ENCODE assay signal across 23 cellular contexts in genomic region chr21:42662430-42663199, GRCh38.
"Had no signal": no experiment of that assay in that cellular context is flagged by ENCODE, and none has a peak within 500 bp of the region (broad histone marks: within the 10 kb centered on the region; RNA-seq: fewer than 3 reads in every experiment).

No MANE protein-coding gene starts in this region.

- H3K4me1 ChIP-seq: testis had no signal

- ATAC-seq: activated CD8-positive, alpha-beta T cell treated with anti-CD3 and anti-CD28 coated beads for 36 hours had no signal

- H3K4me3 ChIP-seq: esophagus muscularis mucosa, left ventricle myocardium inferior, spleen, testis, upper lobe of left lung had no signal

- FAIRE-seq: colon, frontal cortex had no signal

- H3K27ac ChIP-seq: brain microvascular endothelial cell, esophagus muscularis mucosa, left ventricle myocardium inferior, testis, upper lobe of left lung had no signal

- H3K9me3 ChIP-seq: esophagus muscularis mucosa, left ventricle myocardium inferior, spleen, testis, upper lobe of left lung had no signal

- DNase-seq: activated CD4-positive, alpha-beta T cell treated with anti-CD3 and anti-CD28 coated beads, Interleukin-2, amount 10 ng/mL, durations not matched to agents 7 days and 5 days; activated CD4-positive, CD25-positive, alpha-beta regulatory T cell treated with anti-CD3 and anti-CD28 coated beads, Interleukin-2, amount 50 U/mL, for 72 hours; activated CD8-positive, alpha-beta T cell treated with anti-CD3 and anti-CD28 coated beads for 36 hours; activated gamma-delta T cell treated with Interleukin-2 at 50 U/mL for 16 hours; activated T-cell treated with anti-CD3 and anti-CD28 coated beads, Interleukin-2, amount 50 U/mL, for 1 hour; anterior cingulate cortex; brain microvascular endothelial cell; central memory CD4-positive, alpha-beta T cell; effector memory CD4-positive, alpha-beta T cell; hippocampal formation; kidney glomerular epithelial cell; left ventricle myocardium inferior; midbrain; natural killer cell; spleen; stimulated activated CD4-positive, alpha-beta T cell treated with anti-CD3 and anti-CD28 coated beads, Interleukin-4, amount 100 ng/mL, for 1 hour; stimulated activated naive CD4-positive, alpha-beta T cell; T-helper 2 cell; testis had no signal

- H3K36me3 ChIP-seq: brain microvascular endothelial cell, left ventricle myocardium inferior, spleen, upper lobe of left lung had no signal

- H3K27me3 ChIP-seq: testis, upper lobe of left lung had no signal
